Comparison of ENCODE assay signal across 1 cellular context in genomic region chr11:58576792-58577440, GRCh38.
TF ChIP-seq lines count a peak whose summit lies in the region.

No MANE protein-coding gene starts in this region.

TF ChIP-seq in IMR-90, 13 proteins besides CTCF, POLR2A, EP300 and RAD21:
- TF ChIP-seq SMC3 (IDR thresholded peaks at IDR 0.05; ENCODE audit: low read depth, low read length) (peak; percentile 55), MAFK (IDR thresholded peaks at IDR 0.05; ENCODE audit: low read depth, low read length) (no peak), CEBPB (IDR thresholded peaks at IDR 0.05; ENCODE audit: low read depth, low read length) (no peak), RFX5 (IDR thresholded peaks at IDR 0.05; ENCODE audit: low read depth, low read length) (no peak)
